3 cellular contexts compared by ENCODE assay signal in genomic region chr7:53187184-53187583, GRCh38.
A peak's percentile ranks its signal among the peaks of the same experiment; 100 is the strongest.
DNase-seq lines count a peak whose midpoint lies in the region; FAIRE-seq and TF ChIP-seq lines count a peak whose summit lies in the region.
"Not testable (repeated sequence)": the region's sequence is repeated elsewhere in the genome, so short reads cannot be mapped to it uniquely, and the experiment has no call there.

No MANE protein-coding gene starts in this region.

- not testable (repeated sequence) for DNase-seq in GM12892 (ENCODE audit: insufficient read length); H54 (ENCODE audit: insufficient read length, low spot score)
- DNase-seq in posterior vena cava (ENCODE audit: low spot score), result peak; percentile 65

- peak; percentile 76 for FAIRE-seq in GM12892 (lab: Jason Lieb, UNC)
- FAIRE-seq in H54 (lab: Jason Lieb, UNC), result peak; percentile 33

- not testable (repeated sequence) for TF ChIP-seq POLR2A in GM12892 (IDR thresholded peaks at IDR 0.05; ENCODE audit: low read depth, low read length); H54 (IDR thresholded peaks at IDR 0.05; ENCODE audit: low read depth, low read length)

- intact Hi-C loops in posterior vena cava (cut with DNase I), result not testable (repeated sequence)
